In genomic region chr5:151585970-151586369, GRCh38 we compare ENCODE assay signal across 14 cellular contexts. TPM values are rescaled to one million over a fixed set of nuclear protein-coding genes. Genes with fewer than 3 reads are reported as not detected.
DNase-seq lines count a peak whose midpoint lies in the region; ATAC-seq and TF ChIP-seq lines count a peak whose summit lies in the region.
"Had no signal": no experiment of that assay in that cellular context is flagged by ENCODE, and none has a peak within 500 bp of the region (broad histone marks: within the 10 kb centered on the region; RNA-seq: fewer than 3 reads in every experiment).

No MANE protein-coding gene starts in this region.

- H3K4me1 ChIP-seq in mammary epithelial cell (ENCODE audit: insufficient read depth, low read length) = peaks cover 70% of the 10 kb centered on the region

- dilution Hi-C loops in mammary epithelial cell (cut with HindIII; ENCODE audit: low sequenced_read_pairs) = no loop called here

- peaks cover under 1% of the 10 kb centered on the region for H3K27me3 Mint-ChIP-seq in mesothelial cell of epicardium (ENCODE audit: low read depth)

- no peaks in the 10 kb centered on the region for H4K20me1 ChIP-seq in mammary epithelial cell (ENCODE audit: insufficient read depth, low read length)

- H3K27ac ChIP-seq in mammary epithelial cell (ENCODE audit: insufficient read depth, low read depth, low read length) = peak overlapping the region; percentile 73

- no peak overlapping the region for H3K4me3 ChIP-seq in mammary epithelial cell (replicated peaks in 1 of 3; ENCODE audit: insufficient read depth in 1 of 3, low read depth in 2 of 3, low read length in 3 of 3)

- in situ Hi-C loops in mammary epithelial cell (cut with MboI; ENCODE audit: low sequenced_read_pairs in 2 of 2) = no loop called here

- H3K9ac ChIP-seq in mammary epithelial cell (ENCODE audit: insufficient read depth, low read length) = peak overlapping the region; percentile 31

- ATAC-seq in left ventricle myocardium superior (no peak), HG02852 (IDR thresholded peaks at IDR 0.05; ENCODE audit: unreplicated experiment) (no peak)
- ATAC-seq: activated CD8-positive, alpha-beta T cell treated with anti-CD3 and anti-CD28 coated beads, Interleukin-2, amount 10 ng/mL, durations not matched to agents 7 days and 5 days; stimulated activated naive CD8-positive, alpha-beta T cell treated with anti-CD3 and anti-CD28 coated beads, Interleukin-15, Interleukin-2, amounts not matched to agents 100 U/mL and 50 U/mL, for 24 hours had no signal

- H2AFZ ChIP-seq in mammary epithelial cell (ENCODE audit: low read depth, low read length) = no peak overlapping the region

- no peak overlapping the region for H3K27ac Mint-ChIP-seq in mesothelial cell of epicardium
- H3K27ac Mint-ChIP-seq: activated CD8-positive, alpha-beta T cell treated with anti-CD3 and anti-CD28 coated beads, Interleukin-2, amount 10 ng/mL, durations not matched to agents 7 days and 5 days had no signal

- H3K27me3 ChIP-seq in mammary epithelial cell (ENCODE audit: insufficient read depth, low read length) = no peaks in the 10 kb centered on the region

- DNase-seq in AG08396 (ENCODE audit: low spot score) (peak; percentile 39), HPDE6-E6E7 (ENCODE audit: extremely low spot score) (peak; percentile 68), mammary epithelial cell (peak; percentile 84), left ventricle myocardium superior (peak; percentile 60), NCI-H146 treated with DMSO at 0.1 percent for 48 hours (lab: John Stamatoyannopoulos, UW; ENCODE audit: unreplicated experiment) (no peak), HuH-7.5 (ENCODE audit: low spot score) (no peak), mesothelial cell of epicardium (ENCODE audit: low spot score in 2 of 2, unreplicated experiment in 2 of 2) (no peak)
- DNase-seq: activated CD8-positive, alpha-beta T cell treated with anti-CD3 and anti-CD28 coated beads, Interleukin-2, amount 10 ng/mL, durations not matched to agents 7 days and 5 days; Calu3; H7; MM.1S; NCI-H2171 treated with DMSO at 0.1 percent for 48 hours; stimulated activated naive CD8-positive, alpha-beta T cell treated with anti-CD3 and anti-CD28 coated beads, Interleukin-15, Interleukin-2, amounts not matched to agents 100 U/mL and 50 U/mL, for 24 hours had no signal

- peaks cover 3% of the 10 kb centered on the region for H3K9me3 Mint-ChIP-seq in mesothelial cell of epicardium

- H3K4me1 Mint-ChIP-seq in mesothelial cell of epicardium = peaks cover 27% of the 10 kb centered on the region

- H3K4me3 Mint-ChIP-seq in mesothelial cell of epicardium = no peak overlapping the region
- H3K4me3 Mint-ChIP-seq: activated CD8-positive, alpha-beta T cell treated with anti-CD3 and anti-CD28 coated beads, Interleukin-2, amount 10 ng/mL, durations not matched to agents 7 days and 5 days had no signal

- no TSS peak for BruUV-seq in mammary epithelial cell (replicated peaks; lab: Mats Ljungman, UMichigan)

- intact Hi-C loops in mammary epithelial cell (cut with micrococcal nuclease) = loop anchor here (1.0 kb wide), 2 partner anchors 15 to 66 kb away; no protein-coding TSS in a partner anchor
- intact Hi-C loops in left ventricle myocardium superior (cut with micrococcal nuclease) = no loop called here

- WGBS in mammary epithelial cell (ENCODE audit: low coverage, missing lambda C conversion rate) = 2% methylated on average over 10 of the region's 10 CpGs

- TF ChIP-seq CTCF in mammary epithelial cell (conservative IDR thresholded peaks at IDR 0.05 in 1 of 2, IDR thresholded peaks at IDR 0.05 in 1 of 2; ENCODE audit: extremely low read depth in 1 of 2, insufficient read depth in 1 of 2, low read depth in 1 of 2, low read length in 2 of 2) = no peak
- TF ChIP-seq CTCF in mesothelial cell of epicardium (IDR thresholded peaks at IDR 0.05; ENCODE audit: unreplicated experiment) = no peak

- CTCF ChIA-PET in mammary epithelial cell (lab: Charles Lee; ENCODE audit: low non-redundant PET) = interaction anchor here (1.2 kb wide), 1 partner anchor 66 kb away, joined by 3 read pairs; no protein-coding TSS in a partner anchor

- no peaks in the 10 kb centered on the region for H3K36me3 Mint-ChIP-seq in mesothelial cell of epicardium

- H3K79me2 ChIP-seq in mammary epithelial cell (ENCODE audit: insufficient read depth, low read length) = peaks cover 99% of the 10 kb centered on the region

- peak overlapping the region; percentile 35 for H3K4me2 ChIP-seq in mammary epithelial cell (ENCODE audit: insufficient read depth, low read depth, low read length)

- H3K36me3 ChIP-seq in mammary epithelial cell (ENCODE audit: insufficient read depth, low read length) = peaks cover 2% of the 10 kb centered on the region

- no peaks in the 10 kb centered on the region for H3K9me3 ChIP-seq in mammary epithelial cell (replicated peaks; ENCODE audit: insufficient read depth, low read length)

RNA-seq across cellular contexts. Expression of gene FAT2, which starts 5.2 kb away (rescaled TPM):
- total RNA-seq in mammary epithelial cell (100 to 1,000 TPM; 122 to 137 TPM), left ventricle myocardium superior (not detected), mesothelial cell of epicardium (2.5 to 2.8 TPM (median 2.8 TPM) in 3 replicates)
- 44.8 TPM for polyA plus RNA-seq in mammary epithelial cell
- polyA minus RNA-seq in mammary epithelial cell = 239 TPM
- total RNA-seq: activated CD8-positive, alpha-beta T cell treated with anti-CD3 and anti-CD28 coated beads, Interleukin-2, amount 10 ng/mL, durations not matched to agents 7 days and 5 days; Calu3 had no signal

Comparison
In these comparisons a context has a peak if more than half of its experiments do, and no peak if none do; other contexts are left out.
1. DNase-seq: peak in AG08396 (single experiment), HPDE6-E6E7 (single experiment), mammary epithelial cell (single experiment) and left ventricle myocardium superior (single experiment); none in NCI-H146 treated with DMSO at 0.1 percent for 48 hours (single experiment), HuH-7.5 (single experiment) and mesothelial cell of epicardium (0 of 2).
2. RNA of gene FAT2, which starts 5.2 kb away (total RNA-seq): 122 to 137 TPM in mammary epithelial cell; 2.5 to 2.8 TPM in mesothelial cell of epicardium and not detected in left ventricle myocardium superior (single experiment); every median in the first group is over 10 times any median in the second.